8 cellular contexts compared by ENCODE assay signal in the genomic region with DNA sequence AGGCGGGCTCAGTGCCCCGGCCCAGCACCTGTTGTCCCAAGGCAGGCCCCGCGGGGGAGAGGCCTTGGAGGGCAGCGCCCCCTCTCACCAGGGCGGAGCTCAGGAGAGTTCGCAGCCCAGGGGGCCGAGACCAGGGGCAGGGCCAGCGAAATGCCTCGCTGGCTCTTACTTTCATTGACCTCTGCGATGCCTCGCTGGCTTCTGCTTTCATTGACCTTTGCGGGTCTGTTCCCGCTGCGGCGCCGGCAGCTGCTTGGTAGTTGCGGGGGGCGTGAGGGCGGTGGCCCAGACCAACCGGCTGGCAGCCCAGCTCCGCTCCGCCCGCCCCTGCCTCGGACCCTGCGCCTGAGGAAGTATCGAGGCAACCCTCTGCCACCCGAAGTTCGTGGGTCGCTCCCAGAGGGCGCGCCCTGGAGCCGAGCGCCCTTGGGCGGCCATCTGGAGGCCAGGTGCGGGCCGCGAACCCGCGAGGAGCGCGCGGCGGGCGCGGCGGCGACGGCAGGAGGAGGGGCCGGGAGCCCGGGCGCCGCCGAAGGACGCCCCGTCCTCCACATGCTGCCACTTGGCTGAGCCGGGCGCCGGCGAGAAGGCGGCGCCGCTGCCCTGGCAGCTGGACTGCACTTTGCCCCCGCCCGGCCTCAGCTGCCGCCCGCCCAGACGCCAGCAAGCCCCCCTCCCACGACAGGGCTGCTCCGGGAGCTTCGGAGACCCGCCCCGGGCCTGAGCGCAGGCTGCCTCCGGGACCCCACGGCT.
DNase-seq lines count a peak whose midpoint lies in the region; ATAC-seq and TF ChIP-seq lines count a peak whose summit lies in the region.

No MANE protein-coding gene starts in this region.

- ATAC-seq in GM19351 (IDR thresholded peaks at IDR 0.05; ENCODE audit: unreplicated experiment), result peak; percentile 68
- peak; percentile 83 for ATAC-seq in HG03354 (IDR thresholded peaks at IDR 0.05; ENCODE audit: poor library complexity, severe bottlenecking, unreplicated experiment)

- H3K27ac ChIP-seq in RWPE1 (no peak overlapping the region; the same call in 1 of the 2 replicates), cingulate gyrus (ENCODE audit: low read depth, low read length) (peak overlapping the region; percentile 94)

- DNase-seq in EL (peak; percentile 48), RWPE1 (ENCODE audit: low spot score) (peak; percentile 15), left kidney (ENCODE audit: low read depth, low spot score) (peak; percentile 84)
- DNase-seq in stimulated activated CD8-positive, alpha-beta memory T cell treated with anti-CD3 and anti-CD28 coated beads, Interleukin-2, amount 100 ng/mL, for 48 hours (ENCODE audit: low read depth in 2 of 2), result peak; percentile 4 to 12
- no peak for DNase-seq in effector CD8-positive, alpha-beta T cell (lab: John Stamatoyannopoulos, UW)

- CTCF ChIA-PET in RWPE1 (lab: Yijun Ruan, JAX), result interaction anchor here (0.6 to 1.1 kb wide), 3 partner anchors 8 to 65 kb away, joined by 3 to 5 read pairs (median 4); no protein-coding TSS in a partner anchor

- POLR2A ChIA-PET in RWPE1 (lab: Yijun Ruan, JAX; ENCODE audit: low non-redundant PET), result no interaction called here

- TF ChIP-seq CTCF in RWPE1 (conservative IDR thresholded peaks at IDR 0.05; ENCODE audit: low read depth), result peak; percentile 43
